15 cellular contexts compared by ENCODE assay signal in the genomic region with DNA sequence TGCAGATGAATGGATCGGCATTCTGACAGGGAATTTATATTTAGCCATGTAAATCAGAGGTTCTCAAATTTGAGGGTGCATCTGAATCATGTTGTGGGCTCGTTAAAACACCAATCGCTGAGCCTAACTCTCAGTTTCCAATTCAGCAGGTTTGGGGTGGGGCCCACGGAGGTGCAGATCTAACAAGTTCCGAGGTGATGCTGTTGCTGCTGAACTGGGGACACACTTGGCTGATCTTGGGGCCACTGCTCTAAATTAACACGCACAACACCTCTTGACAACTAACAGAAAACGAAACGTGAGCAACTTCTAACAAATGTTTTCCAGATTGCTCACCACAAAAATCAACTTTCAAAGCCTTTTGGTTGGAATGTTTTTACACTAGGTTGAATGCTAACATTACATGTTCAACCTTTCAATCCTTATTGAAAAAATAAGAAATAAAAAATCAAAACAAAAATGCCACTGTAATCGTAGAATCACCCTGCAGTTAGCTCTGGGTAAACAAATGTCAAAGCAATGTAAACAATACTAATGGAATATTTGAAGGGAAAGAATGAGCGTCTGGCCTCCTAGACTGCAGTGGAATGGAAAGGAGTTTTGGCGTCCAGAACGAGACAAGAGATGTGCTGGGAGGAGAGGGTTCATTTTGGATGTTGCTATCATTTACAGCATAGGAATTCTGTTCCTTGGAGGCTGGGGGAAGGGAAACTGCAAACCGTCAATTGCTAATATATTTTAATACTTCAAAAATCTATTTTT.
A peak's percentile ranks its signal among the peaks of the same experiment; 100 is the strongest.
DNase-seq lines count a peak whose midpoint lies in the region; ATAC-seq lines count a peak whose summit lies in the region.
"Had no signal": no experiment of that assay in that cellular context is flagged by ENCODE, and none has a peak within 500 bp of the region (broad histone marks: within the 10 kb centered on the region; RNA-seq: fewer than 3 reads in every experiment).

No MANE protein-coding gene starts in this region.

- DNase-seq in fibroblast of peridontal ligament (ENCODE audit: extremely low read depth) (peak; percentile 1), cardiac septum (ENCODE audit: low spot score) (no peak)
- no peak for DNase-seq in stimulated activated CD4-positive, alpha-beta T cell treated with anti-CD3 and anti-CD28 coated beads, Interleukin-12 subunit alpha, Interleukin-12 subunit beta, amount 100 ng/mL, for 4 hours
- DNase-seq: activated gamma-delta T cell, body of pancreas, DMS153, dorsolateral prefrontal cortex, natural killer cell, NCI-H1048, NCI-H446, WERI-Rb-1 had no signal

- intact Hi-C loops in cardiac septum (cut with DNase I): no loop called here

- ATAC-seq in GM18511 (IDR thresholded peaks at IDR 0.05; ENCODE audit: unreplicated experiment) (peak; percentile 79), GM21515 (IDR thresholded peaks at IDR 0.05; ENCODE audit: unreplicated experiment) (peak; percentile 97), HG03108 (IDR thresholded peaks at IDR 0.05; ENCODE audit: unreplicated experiment) (peak; percentile 64), HG02840 (IDR thresholded peaks at IDR 0.05; ENCODE audit: low FRiP score, unreplicated experiment) (no peak)
- ATAC-seq: body of pancreas, natural killer cell had no signal
